14 cellular contexts compared by ENCODE assay signal in the genomic region with DNA sequence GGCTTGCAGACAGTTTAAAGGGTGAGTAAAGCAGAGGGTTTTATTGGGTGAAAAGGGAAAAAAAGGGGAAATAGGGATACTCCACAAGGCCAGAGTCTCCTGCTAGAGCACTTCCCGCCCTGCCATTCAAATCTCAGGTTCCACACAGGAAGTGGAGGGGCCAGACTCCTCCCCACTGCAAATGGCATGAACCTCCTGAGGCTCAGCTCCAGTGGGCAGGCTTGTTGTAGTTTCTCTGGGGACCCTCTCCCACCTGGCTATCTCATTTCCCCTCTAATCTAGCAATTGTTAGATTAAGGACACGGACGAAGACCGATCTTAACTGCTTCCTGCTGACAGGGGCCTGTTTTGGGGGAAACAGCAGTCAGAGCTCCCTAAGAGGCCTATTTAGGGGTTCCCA. TPM values are rescaled to one million over a fixed set of nuclear protein-coding genes. Genes with fewer than 3 reads are reported as not detected.
DNase-seq lines count a peak whose midpoint lies in the region; ATAC-seq and TF ChIP-seq lines count a peak whose summit lies in the region.
"Had no signal": no experiment of that assay in that cellular context is flagged by ENCODE, and none has a peak within 500 bp of the region (broad histone marks: within the 10 kb centered on the region; RNA-seq: fewer than 3 reads in every experiment).

No MANE protein-coding gene starts in this region.

- H3K9me3 ChIP-seq in mucosa of descending colon = no peaks in the 10 kb centered on the region
- H3K9me3 ChIP-seq: ascending aorta, gastrocnemius medialis had no signal

- intact Hi-C loops in natural killer cell (cut with micrococcal nuclease) = no loop called here
- intact Hi-C loops in mucosa of descending colon (cut with DNase I, micrococcal nuclease) = no loop called here

- DNase-seq in natural killer cell (no peak), UCSD-AML1 (lab: John Stamatoyannopoulos, UW; ENCODE audit: unreplicated experiment) (peak; percentile 14), iPS-NIHi11 (ENCODE audit: low spot score) (peak; percentile 6), mucosa of descending colon (no peak), SKM-1 (lab: John Stamatoyannopoulos, UW; ENCODE audit: unreplicated experiment) (no peak), activated gamma-delta T cell (lab: John Stamatoyannopoulos, UW) (no peak), NOMO-1 treated with dmso at 0.1 percent for 144 hours (lab: John Stamatoyannopoulos, UW; ENCODE audit: unreplicated experiment) (no peak)
- DNase-seq in natural killer cell treated with Interleukin-12 subunit alpha and Interleukin-12 subunit beta and Interleukin-15 and Interleukin-18, amount 100 ng/mL, for 72 hours (ENCODE audit: low spot score) = no peak
- DNase-seq: activated CD4-positive, alpha-beta T cell treated with anti-CD3 and anti-CD28 coated beads for 36 hours; effector CD4-positive, alpha-beta T cell; gastrocnemius medialis; NCI-H2029 had no signal

- peaks cover 30 to 34% of the 10 kb centered on the region in 2 donors for H3K4me1 Mint-ChIP-seq in natural killer cell
- H3K4me1 Mint-ChIP-seq in natural killer cell treated with Interleukin-12 subunit alpha and Interleukin-12 subunit beta and Interleukin-15 and Interleukin-18, amount 100 ng/mL, for 72 hours (ENCODE audit: low read depth in 2 of 2) = peaks cover 11 to 13% of the 10 kb centered on the region in 2 donors

- H3K4me1 ChIP-seq in mucosa of descending colon (ENCODE audit: low read depth) = no peaks in the 10 kb centered on the region
- H3K4me1 ChIP-seq: ascending aorta had no signal

- H3K4me3 ChIP-seq in mucosa of descending colon = no peak overlapping the region
- H3K4me3 ChIP-seq: ascending aorta, gastrocnemius medialis had no signal

- no peaks in the 10 kb centered on the region for H3K36me3 ChIP-seq in mucosa of descending colon (ENCODE audit: low read depth)
- H3K36me3 ChIP-seq: ascending aorta, gastrocnemius medialis had no signal

- H3K36me3 Mint-ChIP-seq in natural killer cell = no peaks in the 10 kb centered on the region
- no peaks in the 10 kb centered on the region for H3K36me3 Mint-ChIP-seq in natural killer cell treated with Interleukin-12 subunit alpha and Interleukin-12 subunit beta and Interleukin-15 and Interleukin-18, amount 100 ng/mL, for 72 hours

- ATAC-seq in natural killer cell (peak in 1 of 3 donors; percentile 38), mucosa of descending colon (no peak)
- ATAC-seq in natural killer cell treated with Interleukin-12 subunit alpha and Interleukin-12 subunit beta and Interleukin-15 and Interleukin-18, amount 100 ng/mL, for 72 hours = no peak
- ATAC-seq: activated CD4-positive, alpha-beta T cell treated with anti-CD3 and anti-CD28 coated beads for 36 hours; gastrocnemius medialis; SK-N-SH treated with all-trans-retinoic acid at 6 μM for 48 hours had no signal

- peak overlapping the region; percentile 51 to 72 for H3K27ac Mint-ChIP-seq in natural killer cell
- H3K27ac Mint-ChIP-seq in natural killer cell treated with Interleukin-12 subunit alpha and Interleukin-12 subunit beta and Interleukin-15 and Interleukin-18, amount 100 ng/mL, for 72 hours = peak overlapping the region in 1 of 2 donors; percentile 51
- H3K27ac Mint-ChIP-seq: activated CD4-positive, alpha-beta T cell treated with anti-CD3 and anti-CD28 coated beads for 36 hours had no signal

- H3K27me3 Mint-ChIP-seq in natural killer cell (ENCODE audit: low read depth in 2 of 2) = no peaks in the 10 kb centered on the region
- H3K27me3 Mint-ChIP-seq in natural killer cell treated with Interleukin-12 subunit alpha and Interleukin-12 subunit beta and Interleukin-15 and Interleukin-18, amount 100 ng/mL, for 72 hours = no peaks in the 10 kb centered on the region
- H3K27me3 Mint-ChIP-seq: activated CD4-positive, alpha-beta T cell treated with anti-CD3 and anti-CD28 coated beads for 36 hours had no signal

- TF ChIP-seq CTCF in natural killer cell (IDR thresholded peaks at IDR 0.05) (no peak), mucosa of descending colon (IDR thresholded peaks at IDR 0.05) (no peak)

- no peak overlapping the region for H3K4me3 Mint-ChIP-seq in natural killer cell
- H3K4me3 Mint-ChIP-seq in natural killer cell treated with Interleukin-12 subunit alpha and Interleukin-12 subunit beta and Interleukin-15 and Interleukin-18, amount 100 ng/mL, for 72 hours = no peak overlapping the region
- H3K4me3 Mint-ChIP-seq: activated CD4-positive, alpha-beta T cell treated with anti-CD3 and anti-CD28 coated beads for 36 hours had no signal

- H3K9me3 Mint-ChIP-seq in natural killer cell = no peaks in the 10 kb centered on the region
- H3K9me3 Mint-ChIP-seq in natural killer cell treated with Interleukin-12 subunit alpha and Interleukin-12 subunit beta and Interleukin-15 and Interleukin-18, amount 100 ng/mL, for 72 hours = no peaks in the 10 kb centered on the region

RNA-seq across cellular contexts. Expression of a gene that starts 43.4 kb away (rescaled TPM):
- total RNA-seq in natural killer cell (10 to 100 TPM; 55.4 to 76.9 (median 70.0) TPM), mucosa of descending colon (10 to 100 TPM; 50.0 to 76.3 (median 52.1) TPM)
- 10 to 100 TPM; 64.0 to 81.6 TPM for total RNA-seq in natural killer cell treated with Interleukin-12 subunit alpha and Interleukin-12 subunit beta and Interleukin-15 and Interleukin-18, amount 100 ng/mL, for 72 hours

Comparison
In these comparisons a context has a peak if more than half of its experiments do, and no peak if none do; other contexts are left out.
1. DNase-seq: peak in UCSD-AML1 (single experiment) and iPS-NIHi11 (single experiment); none in natural killer cell (single experiment), natural killer cell treated with Interleukin-12 subunit alpha and Interleukin-12 subunit beta and Interleukin-15 and Interleukin-18, amount 100 ng/mL, for 72 hours (single experiment), mucosa of descending colon (0 of 3), SKM-1 (single experiment), activated gamma-delta T cell (single experiment) and NOMO-1 treated with dmso at 0.1 percent for 144 hours (single experiment).